ENCODE assay signal across 1 cellular context in genomic region chr22:46815132-46815531, GRCh38.
TF ChIP-seq lines count a peak whose summit lies in the region.

No MANE protein-coding gene starts in this region.

TF ChIP-seq in liver, 16 proteins besides CTCF, POLR2A, EP300 and RAD21 (continued from another document):
- peak; percentile 32 for TF ChIP-seq TAF1 (conservative IDR thresholded peaks at IDR 0.05)
